1 cellular context compared by ENCODE assay signal in the genomic region with DNA sequence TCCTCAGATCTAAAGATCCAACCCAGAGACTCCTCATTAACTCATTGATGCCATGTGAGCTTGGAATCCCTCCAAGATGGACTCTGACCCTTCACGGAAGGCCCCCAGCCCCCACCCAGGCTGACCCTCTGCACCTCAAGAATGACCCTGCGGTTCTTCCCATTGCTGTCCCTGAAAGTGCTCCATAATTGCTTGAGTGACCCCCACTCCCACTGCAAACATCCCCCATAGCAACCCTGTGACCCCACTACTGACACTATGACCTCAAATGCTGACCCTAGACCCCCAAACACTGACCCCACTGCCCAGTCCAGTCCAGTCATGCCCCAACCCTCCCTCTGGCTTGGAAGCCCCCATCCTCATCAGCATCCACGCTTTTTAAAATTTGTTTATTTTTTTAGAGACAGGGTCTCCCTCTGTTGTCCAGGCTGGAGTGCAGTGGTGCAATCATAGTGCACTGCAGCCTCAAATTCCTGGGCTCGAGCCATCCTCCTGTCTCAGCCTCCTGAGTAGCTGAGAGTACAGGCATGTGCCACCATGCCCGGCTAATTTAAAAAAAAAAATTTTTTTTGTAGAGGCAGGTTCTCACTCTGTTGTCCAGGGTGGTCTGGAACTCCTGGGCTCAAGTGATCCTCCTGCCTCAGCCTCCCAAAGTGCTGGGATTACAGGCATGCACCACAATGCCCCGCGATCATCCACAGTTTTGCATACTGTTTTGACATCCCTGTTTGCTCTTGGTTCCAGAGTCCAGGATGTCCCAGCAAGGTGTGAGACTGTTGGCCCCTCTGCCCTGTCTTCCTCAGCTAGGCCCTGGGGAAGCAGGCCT.
A peak's percentile ranks its signal among the peaks of the same experiment; 100 is the strongest.
TF ChIP-seq lines count a peak whose summit lies in the region.

No MANE protein-coding gene starts in this region.

TF ChIP-seq in HepG2, 621 proteins besides CTCF, POLR2A, EP300 and RAD21 (continued from another document):
- TF ChIP-seq ZNF609 (CRISPR knock-in tag; IDR thresholded peaks at IDR 0.05; ENCODE audit: borderline replicate concordance), result no peak
- peak; percentile 72 for TF ChIP-seq ZNF143 (CRISPR knock-in tag; IDR thresholded peaks at IDR 0.05)
- TF ChIP-seq TCF7L2 (IDR thresholded peaks at IDR 0.05; ENCODE audit: low read depth, low read length), result no peak
